Comparison of ENCODE assay signal across 19 cellular contexts in the genomic region with DNA sequence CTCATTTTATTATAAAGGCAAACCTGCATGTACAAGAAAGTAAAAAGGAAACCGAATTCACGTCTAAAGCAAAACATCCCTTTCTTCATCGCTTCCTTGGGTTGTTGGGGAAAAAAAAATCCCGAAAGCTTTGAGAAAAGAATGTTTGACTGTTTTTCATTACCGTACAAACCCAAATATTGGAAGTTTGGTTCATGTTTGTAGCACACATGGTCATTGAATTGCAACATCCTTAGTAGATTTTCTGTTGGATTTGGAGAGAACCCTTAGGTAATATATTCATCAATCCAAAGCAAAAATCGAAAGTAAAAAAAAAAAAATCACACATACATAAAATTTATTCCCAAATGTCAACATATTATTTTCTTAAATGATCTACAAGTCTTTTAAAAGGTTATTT.
DNase-seq lines count a peak whose midpoint lies in the region; ATAC-seq, FAIRE-seq and TF ChIP-seq lines count a peak whose summit lies in the region.
"Had no signal": no experiment of that assay in that cellular context is flagged by ENCODE, and none has a peak within 500 bp of the region (broad histone marks: within the 10 kb centered on the region; RNA-seq: fewer than 3 reads in every experiment).

No MANE protein-coding gene starts in this region.

- intact Hi-C loops in psoas muscle (cut with DNase I): no loop called here

- peak overlapping the region; percentile 67 for H3K9ac ChIP-seq in adipocyte (ENCODE audit: low read length)

- no peak for TF ChIP-seq EP300 in suprapubic skin (IDR thresholded peaks at IDR 0.05)

- DNase-seq in BJ (ENCODE audit: low read depth) (no peak), adipocyte (ENCODE audit: low read depth) (peak; percentile 39), suprapubic skin (ENCODE audit: low spot score in 2 of 2) (no peak), psoas muscle (no peak), AML-193 (lab: John Stamatoyannopoulos, UW) (no peak), WTC11 (ENCODE audit: low spot score) (no peak)
- DNase-seq: COR-L47; DMS153; HCEC 1CT; NCI-H1092; NCI-H1694 treated with DMSO at 0.1 percent for 48 hours; NCI-H345; NCI-H526 treated with DMSO at 0.1 percent for 48 hours; NK-92 treated with Interleukin-12 subunit alpha and Interleukin-12 subunit beta, amount 100 ng/mL, for 24 hours had no signal

- H3K9me3 ChIP-seq in adipocyte (ENCODE audit: control insufficient read depth, low read length) (no peaks in the 10 kb centered on the region), suprapubic skin (no peaks in the 10 kb centered on the region), psoas muscle (no peaks in the 10 kb centered on the region)

- H3K4me1 ChIP-seq in adipocyte (ENCODE audit: control insufficient read depth, insufficient read depth, low read length) (peaks cover 37% of the 10 kb centered on the region), suprapubic skin (no peaks in the 10 kb centered on the region), psoas muscle (no peaks in the 10 kb centered on the region)

- H3K27ac ChIP-seq in suprapubic skin (no peak overlapping the region), psoas muscle (no peak overlapping the region)
- H3K27ac ChIP-seq: C4-2B, RWPE1 had no signal

- H3K27me3 ChIP-seq in BJ (ENCODE audit: control insufficient read depth, insufficient read depth, low read length): no peaks in the 10 kb centered on the region
- H3K27me3 ChIP-seq in adipocyte (replicated peaks; ENCODE audit: control insufficient read depth, insufficient read depth, low read length): no peaks in the 10 kb centered on the region
- H3K27me3 ChIP-seq in suprapubic skin: no peaks in the 10 kb centered on the region
- H3K27me3 ChIP-seq in psoas muscle (ENCODE audit: insufficient read depth in 3 of 3, low read length in 2 of 3): no peaks in the 10 kb centered on the region

- POLR2A ChIA-PET in BJ (lab: Charles Lee) (no interaction called here), WTC11 (lab: Charles Lee) (no interaction called here)

- ATAC-seq in psoas muscle (no peak), WTC11 (no peak)
- ATAC-seq: GM12878, K562 had no signal

- H3K36me3 Mint-ChIP-seq in WTC11: no peaks in the 10 kb centered on the region

- H3K4me3 ChIP-seq in BJ (ENCODE audit: low read depth, low read length) (peak overlapping the region; percentile 34), adipocyte (ENCODE audit: low read length) (peak overlapping the region; percentile 63), suprapubic skin (peak overlapping the region; percentile 7), psoas muscle (no peak overlapping the region)
- H3K4me3 ChIP-seq: GM12878, K562 had no signal

- TF ChIP-seq POLR2A in suprapubic skin (IDR thresholded peaks at IDR 0.05): no peak

- no peaks in the 10 kb centered on the region for H3K4me1 Mint-ChIP-seq in WTC11

- TF ChIP-seq CTCF in BJ (IDR thresholded peaks at IDR 0.05; ENCODE audit: insufficient read depth, low read depth, low read length) (no peak), suprapubic skin (IDR thresholded peaks at IDR 0.05) (no peak), psoas muscle (IDR thresholded peaks at IDR 0.05) (no peak), WTC11 (IDR thresholded peaks at IDR 0.05) (no peak)

- WGBS in suprapubic skin: 52% methylated on average over 6 of the region's 6 CpGs
- WGBS in psoas muscle, 3 donors: 88 to 94% (median 92%) methylated on average over 6 of the region's 6 CpGs

- H3K9me3 Mint-ChIP-seq in WTC11: no peaks in the 10 kb centered on the region

- H3K36me3 ChIP-seq in BJ (ENCODE audit: control insufficient read depth, insufficient read depth, low read length) (no peaks in the 10 kb centered on the region), adipocyte (ENCODE audit: control insufficient read depth, insufficient read depth, low read length, severe bottlenecking) (no peaks in the 10 kb centered on the region), suprapubic skin (no peaks in the 10 kb centered on the region), psoas muscle (ENCODE audit: insufficient read depth in 1 of 2, low read depth in 1 of 2) (no peaks in the 10 kb centered on the region)

- FAIRE-seq in islet of Langerhans (lab: Jason Lieb, UNC): peak; percentile 93
- FAIRE-seq: GM12878, K562 had no signal

- H3K27ac Mint-ChIP-seq in WTC11: no peak overlapping the region

- CTCF ChIA-PET in BJ (lab: Yijun Ruan, JAX) (no interaction called here), WTC11 (lab: Charles Lee) (no interaction called here)

- H3K27me3 Mint-ChIP-seq in WTC11 (ENCODE audit: low read depth): no peaks in the 10 kb centered on the region

- no peak overlapping the region for H3K4me3 Mint-ChIP-seq in WTC11

TF ChIP-seq in WTC11, 78 proteins besides CTCF, POLR2A, EP300 and RAD21 (continues in another document):
- TF ChIP-seq OVOL2 (CRISPR knock-in tag; IDR thresholded peaks at IDR 0.05; ENCODE audit: borderline replicate concordance): no peak
- TF ChIP-seq MYBL2 (CRISPR knock-in tag; IDR thresholded peaks at IDR 0.05): no peak
- TF ChIP-seq ZNF263 (CRISPR knock-in tag; IDR thresholded peaks at IDR 0.05; ENCODE audit: low read depth): no peak
- TF ChIP-seq, protein P1, sequence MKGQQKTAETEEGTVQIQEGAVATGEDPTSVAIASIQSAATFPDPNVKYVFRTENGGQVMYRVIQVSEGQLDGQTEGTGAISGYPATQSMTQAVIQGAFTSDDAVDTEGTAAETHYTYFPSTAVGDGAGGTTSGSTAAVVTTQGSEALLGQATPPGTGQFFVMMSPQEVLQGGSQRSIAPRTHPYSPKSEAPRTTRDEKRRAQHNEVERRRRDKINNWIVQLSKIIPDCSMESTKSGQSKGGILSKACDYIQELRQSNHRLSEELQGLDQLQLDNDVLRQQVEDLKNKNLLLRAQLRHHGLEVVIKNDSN (CRISPR knock-in tag; IDR thresholded peaks at IDR 0.05): no peak
- TF ChIP-seq, protein P2, sequence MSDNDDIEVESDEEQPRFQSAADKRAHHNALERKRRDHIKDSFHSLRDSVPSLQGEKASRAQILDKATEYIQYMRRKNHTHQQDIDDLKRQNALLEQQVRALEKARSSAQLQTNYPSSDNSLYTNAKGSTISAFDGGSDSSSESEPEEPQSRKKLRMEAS (CRISPR knock-in tag; IDR thresholded peaks at IDR 0.05): no peak
- TF ChIP-seq, protein P3, sequence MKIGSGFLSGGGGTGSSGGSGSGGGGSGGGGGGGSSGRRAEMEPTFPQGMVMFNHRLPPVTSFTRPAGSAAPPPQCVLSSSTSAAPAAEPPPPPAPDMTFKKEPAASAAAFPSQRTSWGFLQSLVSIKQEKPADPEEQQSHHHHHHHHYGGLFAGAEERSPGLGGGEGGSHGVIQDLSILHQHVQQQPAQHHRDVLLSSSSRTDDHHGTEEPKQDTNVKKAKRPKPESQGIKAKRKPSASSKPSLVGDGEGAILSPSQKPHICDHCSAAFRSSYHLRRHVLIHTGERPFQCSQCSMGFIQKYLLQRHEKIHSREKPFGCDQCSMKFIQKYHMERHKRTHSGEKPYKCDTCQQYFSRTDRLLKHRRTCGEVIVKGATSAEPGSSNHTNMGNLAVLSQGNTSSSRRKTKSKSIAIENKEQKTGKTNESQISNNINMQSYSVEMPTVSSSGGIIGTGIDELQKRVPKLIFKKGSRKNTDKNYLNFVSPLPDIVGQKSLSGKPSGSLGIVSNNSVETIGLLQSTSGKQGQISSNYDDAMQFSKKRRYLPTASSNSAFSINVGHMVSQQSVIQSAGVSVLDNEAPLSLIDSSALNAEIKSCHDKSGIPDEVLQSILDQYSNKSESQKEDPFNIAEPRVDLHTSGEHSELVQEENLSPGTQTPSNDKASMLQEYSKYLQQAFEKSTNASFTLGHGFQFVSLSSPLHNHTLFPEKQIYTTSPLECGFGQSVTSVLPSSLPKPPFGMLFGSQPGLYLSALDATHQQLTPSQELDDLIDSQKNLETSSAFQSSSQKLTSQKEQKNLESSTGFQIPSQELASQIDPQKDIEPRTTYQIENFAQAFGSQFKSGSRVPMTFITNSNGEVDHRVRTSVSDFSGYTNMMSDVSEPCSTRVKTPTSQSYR (CRISPR knock-in tag; IDR thresholded peaks at IDR 0.05): no peak
- no peak for TF ChIP-seq RELA (CRISPR knock-in tag; IDR thresholded peaks at IDR 0.05; ENCODE audit: borderline replicate concordance)
- no peak for TF ChIP-seq SOX15 (CRISPR knock-in tag; IDR thresholded peaks at IDR 0.05)
- TF ChIP-seq, protein P4, sequence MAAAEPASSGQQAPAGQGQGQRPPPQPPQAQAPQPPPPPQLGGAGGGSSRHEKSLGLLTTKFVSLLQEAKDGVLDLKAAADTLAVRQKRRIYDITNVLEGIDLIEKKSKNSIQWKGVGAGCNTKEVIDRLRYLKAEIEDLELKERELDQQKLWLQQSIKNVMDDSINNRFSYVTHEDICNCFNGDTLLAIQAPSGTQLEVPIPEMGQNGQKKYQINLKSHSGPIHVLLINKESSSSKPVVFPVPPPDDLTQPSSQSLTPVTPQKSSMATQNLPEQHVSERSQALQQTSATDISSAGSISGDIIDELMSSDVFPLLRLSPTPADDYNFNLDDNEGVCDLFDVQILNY (CRISPR knock-in tag; IDR thresholded peaks at IDR 0.05): no peak
- no peak for TF ChIP-seq FOXJ3 (CRISPR knock-in tag; IDR thresholded peaks at IDR 0.05; ENCODE audit: borderline replicate concordance)
- TF ChIP-seq, protein P5, sequence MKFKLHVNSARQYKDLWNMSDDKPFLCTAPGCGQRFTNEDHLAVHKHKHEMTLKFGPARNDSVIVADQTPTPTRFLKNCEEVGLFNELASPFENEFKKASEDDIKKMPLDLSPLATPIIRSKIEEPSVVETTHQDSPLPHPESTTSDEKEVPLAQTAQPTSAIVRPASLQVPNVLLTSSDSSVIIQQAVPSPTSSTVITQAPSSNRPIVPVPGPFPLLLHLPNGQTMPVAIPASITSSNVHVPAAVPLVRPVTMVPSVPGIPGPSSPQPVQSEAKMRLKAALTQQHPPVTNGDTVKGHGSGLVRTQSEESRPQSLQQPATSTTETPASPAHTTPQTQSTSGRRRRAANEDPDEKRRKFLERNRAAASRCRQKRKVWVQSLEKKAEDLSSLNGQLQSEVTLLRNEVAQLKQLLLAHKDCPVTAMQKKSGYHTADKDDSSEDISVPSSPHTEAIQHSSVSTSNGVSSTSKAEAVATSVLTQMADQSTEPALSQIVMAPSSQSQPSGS (CRISPR knock-in tag; IDR thresholded peaks at IDR 0.05; ENCODE audit: borderline replicate concordance, low read depth): no peak
- TF ChIP-seq, protein P6, sequence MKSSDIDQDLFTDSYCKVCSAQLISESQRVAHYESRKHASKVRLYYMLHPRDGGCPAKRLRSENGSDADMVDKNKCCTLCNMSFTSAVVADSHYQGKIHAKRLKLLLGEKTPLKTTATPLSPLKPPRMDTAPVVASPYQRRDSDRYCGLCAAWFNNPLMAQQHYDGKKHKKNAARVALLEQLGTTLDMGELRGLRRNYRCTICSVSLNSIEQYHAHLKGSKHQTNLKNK (CRISPR knock-in tag; IDR thresholded peaks at IDR 0.05): no peak
- TF ChIP-seq ETV6 (CRISPR knock-in tag; IDR thresholded peaks at IDR 0.05): no peak
- no peak for TF ChIP-seq ZNF138 (CRISPR knock-in tag; conservative IDR thresholded peaks at IDR 0.05)
- no peak for TF ChIP-seq ZBTB21 (CRISPR knock-in tag; IDR thresholded peaks at IDR 0.05; ENCODE audit: borderline replicate concordance)
